23 cellular contexts compared by ENCODE assay signal in the genomic region with DNA sequence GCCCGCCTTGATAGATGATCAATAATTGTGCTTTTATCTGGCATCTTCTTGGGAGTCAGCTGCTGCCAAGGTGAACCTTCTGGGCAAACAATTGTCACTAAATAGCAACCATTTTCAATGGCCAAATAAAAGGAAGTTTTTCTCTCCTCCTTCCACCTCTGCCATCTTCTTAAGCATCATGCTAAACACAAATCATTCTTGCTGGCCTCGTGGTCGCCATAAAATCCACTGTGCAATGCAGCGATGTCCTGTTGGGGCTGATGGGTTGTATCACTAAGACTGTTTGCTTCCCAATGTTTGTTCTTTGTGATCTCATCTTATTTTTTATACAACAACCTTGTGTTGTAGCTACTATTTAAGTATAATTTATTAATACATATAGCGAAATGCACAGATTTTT. TPM values are rescaled to one million over a fixed set of nuclear protein-coding genes. Genes with fewer than 3 reads are reported as not detected.
"Had no signal": no experiment of that assay in that cellular context is flagged by ENCODE, and none has a peak within 500 bp of the region (broad histone marks: within the 10 kb centered on the region; RNA-seq: fewer than 3 reads in every experiment).

No MANE protein-coding gene starts in this region.

- H3K27me3 ChIP-seq: adrenal gland, body of pancreas, breast epithelium had no signal

- H3K4me1 ChIP-seq: breast epithelium, SJSA1 had no signal

- H3K9ac ChIP-seq: SK-N-SH had no signal

- H3K4me3 Mint-ChIP-seq: activated CD4-positive, alpha-beta memory T cell treated with anti-CD3 and anti-CD28 coated beads for 36 hours; activated naive CD4-positive, alpha-beta T cell treated with anti-CD3 and anti-CD28 coated beads for 36 hours; activated T-cell treated with anti-CD3 and anti-CD28 coated beads, Interleukin-2, amount 50 U/mL, for 4 hours had no signal

- H3K27ac Mint-ChIP-seq: activated CD4-positive, alpha-beta memory T cell treated with anti-CD3 and anti-CD28 coated beads for 36 hours; activated naive CD4-positive, alpha-beta T cell treated with anti-CD3 and anti-CD28 coated beads for 36 hours; activated T-helper 1 cell treated with anti-CD3 and anti-CD28 coated beads, Interleukin-12 subunit alpha, Interleukin-12 subunit beta, Interleukin-2, Interleukin-4 antibody, amounts not matched to agents 30 ng/mL and 10 ng/mL and 1 ng/mL, durations not matched to agents 14 hours and 24 hours and 36 hours; T-helper 17 cell had no signal

- H3K4me3 ChIP-seq: adrenal gland, body of pancreas, breast epithelium, SJSA1 had no signal

- FAIRE-seq: astrocyte had no signal

- H3K9me3 Mint-ChIP-seq: activated CD4-positive, alpha-beta memory T cell treated with anti-CD3 and anti-CD28 coated beads for 36 hours; activated T-cell treated with anti-CD3 and anti-CD28 coated beads, Interleukin-2, amount 50 U/mL, for 4 hours had no signal

- DNase-seq: activated gamma-delta T cell treated with Interleukin-2 at 50 U/mL for 16 hours; activated T-cell treated with anti-CD3 and anti-CD28 coated beads for 4 hours; activated T-cell treated with anti-CD3 and anti-CD28 coated beads, Interleukin-2, amount 50 U/mL, for 4 hours; adrenal gland; body of pancreas; KBM-7; NCI-H1092; NCI-H1436 treated with DMSO at 0.1 percent for 48 hours; NCI-H1694 treated with DMSO at 0.1 percent for 48 hours; NCI-H2029; NCI-H345; NCI-H524 treated with DMSO at 0.1 percent for 48 hours; NCI-H748 treated with DMSO at 0.1 percent for 48 hours; SHP77; SK-N-SH; T-helper 17 cell; T1000 had no signal

- H3K36me3 ChIP-seq: adrenal gland, breast epithelium, SJSA1 had no signal

- H3K27ac ChIP-seq: adrenal gland, body of pancreas, breast epithelium, SJSA1 had no signal

- ATAC-seq: activated T-cell treated with anti-CD3 and anti-CD28 coated beads, Interleukin-2, amount 50 U/mL, for 4 hours; body of pancreas had no signal

- H3K4me2 ChIP-seq: SK-N-SH had no signal

- H3K27me3 Mint-ChIP-seq: T-helper 17 cell had no signal

- H3K9me3 ChIP-seq: adrenal gland, body of pancreas, breast epithelium, SJSA1, SK-N-SH had no signal

RNA-seq across cellular contexts. Expression of a gene that starts 8.0 kb away (rescaled TPM):
- total RNA-seq: SJSA1 had no signal
